ENCODE assay signal across 7 cellular contexts in the genomic region with DNA sequence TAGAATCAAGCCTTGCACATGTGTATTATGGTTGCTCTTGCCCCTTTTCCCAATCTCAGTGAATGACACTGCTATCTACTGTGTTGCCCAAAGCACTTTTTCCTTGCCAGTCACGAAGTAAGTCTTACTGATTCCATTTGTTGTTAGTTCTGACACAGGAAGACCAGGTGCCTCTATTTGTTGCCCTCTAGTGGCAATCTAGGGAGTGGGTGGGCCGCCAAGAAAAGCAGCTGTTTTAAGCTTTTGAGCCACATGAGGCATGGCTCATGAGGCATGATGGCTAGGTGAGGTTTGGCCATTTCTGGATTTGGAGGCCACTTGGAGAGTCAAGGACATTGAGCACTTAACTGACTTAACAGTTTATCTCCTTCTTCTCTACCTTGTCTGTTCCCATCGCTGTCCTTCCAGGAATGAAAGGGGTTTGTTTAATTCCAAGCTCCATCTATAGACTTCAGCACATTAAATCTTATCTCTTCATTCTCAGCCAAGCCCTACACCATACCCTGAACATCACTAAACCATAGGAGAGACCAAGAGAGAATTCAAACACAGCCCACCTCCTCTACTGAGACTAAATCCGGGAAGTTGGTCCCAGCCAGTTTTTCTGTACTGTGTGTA.
DNase-seq lines count a peak whose midpoint lies in the region; ATAC-seq, FAIRE-seq and TF ChIP-seq lines count a peak whose summit lies in the region.

No MANE protein-coding gene starts in this region.

- H3K4me3 ChIP-seq in KMS-11 (IDR thresholded peaks at IDR 0.05; ENCODE audit: insufficient read depth, low read depth, low read length) (no peak overlapping the region), GM12878 (no peak overlapping the region)

- BruUV-seq in GM12878 (replicated peaks; lab: Mats Ljungman, UMichigan), result no TSS peak

- 42% methylated on average over 4 of the region's 4 CpGs for WGBS in GM12878 (ENCODE audit: insufficient coverage, insufficient replicate concordance, low lambda C conversion rate, missing lambda C conversion rate)

- intact Hi-C loops in GM12878 (cut with micrococcal nuclease; ENCODE audit: unreplicated experiment), result loop anchor here (1.0 kb wide), 1 partner anchor 24 kb away; no protein-coding TSS in a partner anchor

- in situ Hi-C loops in GM12878 (cut with MboI), result no loop called here

- H3K9me3 ChIP-seq in GM12878 (replicated peaks; ENCODE audit: control insufficient read depth, insufficient read depth, low read length), result no peaks in the 10 kb centered on the region

- H4K20me1 ChIP-seq in KMS-11 (ENCODE audit: insufficient read depth) (no peaks in the 10 kb centered on the region), GM12878 (ENCODE audit: control insufficient read depth, insufficient read depth) (no peaks in the 10 kb centered on the region)

- TF ChIP-seq POLR2A in GM12878 (IDR thresholded peaks at IDR 0.05; ENCODE audit: low read depth, low read length), result no peak

- ATAC-seq in GM12878 (peak; percentile 96), GM19023 (IDR thresholded peaks at IDR 0.05; ENCODE audit: unreplicated experiment) (no peak)

- H3K27ac ChIP-seq in KMS-11 (no peak overlapping the region), GM12878 (ENCODE audit: control insufficient read depth, insufficient read depth) (no peak overlapping the region)

- no peaks in the 10 kb centered on the region for H3K27me3 ChIP-seq in KMS-11 (ENCODE audit: insufficient read depth, low read depth)
- H3K27me3 ChIP-seq in GM12878 (replicated peaks in 1 of 2; ENCODE audit: control insufficient read depth in 2 of 2, insufficient read depth in 2 of 2, low read length in 1 of 2), result no peaks in the 10 kb centered on the region

- SMC1A ChIA-PET in GM12878 (lab: Charles Lee; ENCODE audit: uncharacterized antibody, unreplicated experiment), result interaction anchor here (0.8 to 3.6 kb wide), 6 partner anchors 10 to 472 kb away, joined by 3 to 16 read pairs (median 5); no protein-coding TSS in a partner anchor

- H3K36me3 ChIP-seq in KMS-11 (ENCODE audit: insufficient read depth), result no peaks in the 10 kb centered on the region
- no peaks in the 10 kb centered on the region for H3K36me3 ChIP-seq in GM12878 (ENCODE audit: control insufficient read depth in 2 of 2, insufficient read depth in 2 of 2, low read length in 1 of 2)

- DNase-seq in GM10248 (ENCODE audit: extremely low spot score), result peak; percentile 43
- DNase-seq in T-helper 2 cell, result peak in 4 of 5 experiments; percentile 11 to 65 (median 22)
- DNase-seq in GM12878 (ENCODE audit: low read depth, low spot score), result no peak
- DNase-seq in left kidney (ENCODE audit: low read depth, low spot score), result peak; percentile 80
- peak; percentile 4 to 16 for DNase-seq in stimulated activated CD8-positive, alpha-beta memory T cell treated with anti-CD3 and anti-CD28 coated beads, Interleukin-4, amount 100 ng/mL, for 1 hour (ENCODE audit: low read depth in 2 of 2, low spot score in 1 of 2)

- POLR2A ChIA-PET in GM10248 (lab: Yijun Ruan, JAX) (no interaction called here), GM12878 (lab: Charles Lee) (no interaction called here)

- RAD21 ChIA-PET in GM12878 (lab: Charles Lee; ENCODE audit: unreplicated experiment), result interaction anchor here (0.8 to 1.3 kb wide), 3 partner anchors 16 to 24 kb away, joined by 3 to 10 read pairs (median 3); no protein-coding TSS in a partner anchor

- H3K4me2 ChIP-seq in KMS-11 (no peak overlapping the region), GM12878 (ENCODE audit: control insufficient read depth, insufficient read depth) (no peak overlapping the region)

- H3K79me2 ChIP-seq in KMS-11 (ENCODE audit: insufficient read depth, low read depth) (no peaks in the 10 kb centered on the region), GM12878 (ENCODE audit: control insufficient read depth, insufficient read depth, low read length) (no peaks in the 10 kb centered on the region)

- H2AFZ ChIP-seq in KMS-11 (ENCODE audit: low read depth), result no peak overlapping the region
- no peak overlapping the region for H2AFZ ChIP-seq in GM12878 (ENCODE audit: control insufficient read depth, low read depth, low read length)

- peak; percentile 80 for FAIRE-seq in GM12878 (lab: Jason Lieb, UNC)

- TF ChIP-seq RAD21 in GM12878 (IDR thresholded peaks at IDR 0.05; ENCODE audit: insufficient read depth, low read depth, low read length), result peak; percentile 42

- peak; percentile 77 for TF ChIP-seq CTCF in GM10248 (IDR thresholded peaks at IDR 0.05; ENCODE audit: control extremely low read depth, extremely low read depth, low read depth, missing control alignments)
- peak; percentile 74 for TF ChIP-seq CTCF in KMS-11 (conservative IDR thresholded peaks at IDR 0.05; ENCODE audit: low read depth, low read length)
- TF ChIP-seq CTCF in GM12878 (IDR thresholded peaks at IDR 0.05 in 2 of 3, conservative IDR thresholded peaks at IDR 0.05 in 1 of 3; ENCODE audit: control insufficient read depth in 2 of 3, extremely low read depth in 1 of 3, insufficient read depth in 1 of 3, low read depth in 3 of 3, low read length in 3 of 3), result peak; percentile 82 to 92 (median 82)

- H3K9ac ChIP-seq in KMS-11 (no peak overlapping the region), GM12878 (ENCODE audit: control insufficient read depth, insufficient read depth, low read length) (no peak overlapping the region)

- H3K4me1 ChIP-seq in KMS-11 (ENCODE audit: low read depth, poor library complexity, severe bottlenecking) (no peaks in the 10 kb centered on the region), GM12878 (ENCODE audit: control insufficient read depth, insufficient read depth, low read length) (no peaks in the 10 kb centered on the region)

- TF ChIP-seq EP300 in GM12878 (IDR thresholded peaks at IDR 0.05; ENCODE audit: borderline replicate concordance in 1 of 2, control insufficient read depth in 1 of 2, low read depth in 2 of 2, low read length in 2 of 2), result no peak

- CTCF ChIA-PET in GM10248 (lab: Yijun Ruan, JAX) (interaction anchor here (0.7 to 5.4 kb wide), 17 partner anchors 10 to 265 kb away, joined by 3 to 45 read pairs (median 4); no protein-coding TSS in a partner anchor), GM12878 (lab: Yijun Ruan, JAX) (interaction anchor here (0.6 to 5.7 kb wide), 20 partner anchors 9 to 544 kb away, joined by 3 to 73 read pairs (median 4); no protein-coding TSS in a partner anchor)

TF ChIP-seq in GM12878, 131 proteins besides CTCF, POLR2A, EP300 and RAD21:
- TF ChIP-seq KLF5 (IDR thresholded peaks at IDR 0.05; ENCODE audit: partially characterized antibody), result no peak
- peak; percentile 49; the same call in 1 of the 2 replicates for TF ChIP-seq TCF3 (IDR thresholded peaks at IDR 0.05; ENCODE audit: borderline replicate concordance, insufficient read depth, low read depth, low read length)
- 0 out of 2 replicates have a peak, but pooled peaks have one; percentile 26 for TF ChIP-seq YY1 (IDR thresholded peaks at IDR 0.05; ENCODE audit: low read depth, low read length)
- TF ChIP-seq POU2F2 (IDR thresholded peaks at IDR 0.05; ENCODE audit: borderline replicate concordance, low read depth, low read length), result no peak
- peak in 1 of 2 experiments; percentile 50; a peak in 1 of 3 replicates for TF ChIP-seq EGR1 (IDR thresholded peaks at IDR 0.05; ENCODE audit: borderline replicate concordance in 1 of 2, low read depth in 2 of 2, low read length in 2 of 2)
- TF ChIP-seq, protein P1, sequence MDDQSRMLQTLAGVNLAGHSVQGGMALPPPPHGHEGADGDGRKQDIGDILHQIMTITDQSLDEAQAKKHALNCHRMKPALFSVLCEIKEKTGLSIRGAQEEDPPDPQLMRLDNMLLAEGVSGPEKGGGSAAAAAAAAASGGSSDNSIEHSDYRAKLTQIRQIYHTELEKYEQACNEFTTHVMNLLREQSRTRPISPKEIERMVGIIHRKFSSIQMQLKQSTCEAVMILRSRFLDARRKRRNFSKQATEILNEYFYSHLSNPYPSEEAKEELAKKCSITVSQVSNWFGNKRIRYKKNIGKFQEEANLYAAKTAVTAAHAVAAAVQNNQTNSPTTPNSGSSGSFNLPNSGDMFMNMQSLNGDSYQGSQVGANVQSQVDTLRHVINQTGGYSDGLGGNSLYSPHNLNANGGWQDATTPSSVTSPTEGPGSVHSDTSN (IDR thresholded peaks at IDR 0.05; ENCODE audit: insufficient replicate concordance, low read depth, low read length), result no peak
- no peak for TF ChIP-seq SPI1 (IDR thresholded peaks at IDR 0.05; ENCODE audit: borderline replicate concordance, insufficient read depth, low read depth, low read length)
- TF ChIP-seq SMC3 (IDR thresholded peaks at IDR 0.05; ENCODE audit: borderline replicate concordance, low read length), result peak; percentile 62; the same call in 1 of the 2 replicates
